13 cellular contexts compared by ENCODE assay signal in genomic region chr6:168163096-168163731, GRCh38.
DNase-seq lines count a peak whose midpoint lies in the region; ATAC-seq, FAIRE-seq and TF ChIP-seq lines count a peak whose summit lies in the region.
"Had no signal": no experiment of that assay in that cellular context is flagged by ENCODE, and none has a peak within 500 bp of the region (broad histone marks: within the 10 kb centered on the region; RNA-seq: fewer than 3 reads in every experiment).

No MANE protein-coding gene starts in this region.

- no peaks in the 10 kb centered on the region for H3K9me3 ChIP-seq in pancreas
- H3K9me3 ChIP-seq: vagina had no signal

- H3K4me3 ChIP-seq in AG10803 (ENCODE audit: low read length) (no peak overlapping the region), foreskin fibroblast (ENCODE audit: low read depth in 1 of 2, low read length in 2 of 2) (no peak overlapping the region), pancreas (no peak overlapping the region)
- H3K4me3 ChIP-seq: vagina had no signal

- intact Hi-C loops in pancreas (cut with DNase I), result no loop called here

- peak in 3 of 4 donors; percentile 59 to 82 (median 65) for ATAC-seq in pancreas
- ATAC-seq: natural killer cell treated with Interleukin-12 subunit alpha and Interleukin-12 subunit beta and Interleukin-15 and Interleukin-18, amount 100 ng/mL, for 72 hours; PC-3 had no signal

- no peak for FAIRE-seq in pancreas (lab: Jason Lieb, UNC)

- H3K36me3 ChIP-seq in pancreas, result no peaks in the 10 kb centered on the region
- H3K36me3 ChIP-seq: vagina had no signal

- DNase-seq in AG10803 (ENCODE audit: low read depth), result peak; percentile 65
- peak; percentile 6 for DNase-seq in RPMI7951 (ENCODE audit: low read depth)
- DNase-seq in foreskin fibroblast, result peak; percentile 10 to 65
- DNase-seq in pancreas, result peak in 2 of 6 donors; percentile 24 to 46
- no peak for DNase-seq in NCI-H1694 (lab: John Stamatoyannopoulos, UW)
- no peak for DNase-seq in erythroblast (lab: John Stamatoyannopoulos, UW)
- DNase-seq in GM19238 (ENCODE audit: insufficient read length, low spot score), result no peak
- DNase-seq in D341Med (ENCODE audit: low spot score), result no peak
- DNase-seq: activated CD4-positive, alpha-beta T cell treated with anti-CD3 and anti-CD28 coated beads, Interleukin-2, amount 10 ng/mL, durations not matched to agents 24 days and 14 days; activated effector memory CD4-positive, alpha-beta T cell treated with Interleukin-2 at 50 U/mL for 16 hours had no signal

- TF ChIP-seq CTCF in AG10803 (conservative IDR thresholded peaks at IDR 0.05; ENCODE audit: low read length) (no peak), foreskin fibroblast (IDR thresholded peaks at IDR 0.05; ENCODE audit: low read depth, low read length) (no peak), pancreas (IDR thresholded peaks at IDR 0.05) (no peak)

- no peaks in the 10 kb centered on the region for H3K27me3 ChIP-seq in pancreas
- H3K27me3 ChIP-seq: vagina had no signal

- no peak overlapping the region for H3K27ac ChIP-seq in pancreas
- H3K27ac ChIP-seq: vagina had no signal

- no peak for TF ChIP-seq POLR2A in erythroblast (IDR thresholded peaks at IDR 0.05; ENCODE audit: low read length)

- WGBS in pancreas, 2 donors, result 72 to 75% methylated on average over 14 of the region's 14 CpGs

- H3K4me1 ChIP-seq in pancreas, result peaks cover 0 to 1% (median 0%) of the 10 kb centered on the region in 3 donors

Comparison
In these comparisons a context has a peak if more than half of its experiments do, and no peak if none do; other contexts are left out.
1. DNase-seq: peak in AG10803 (single experiment), RPMI7951 (single experiment) and foreskin fibroblast (2 of 2); none in NCI-H1694 (single experiment), erythroblast (0 of 2), GM19238 (single experiment) and D341Med (single experiment).